ENCODE assay signal across 21 cellular contexts in genomic region chr6:149513915-149514314, GRCh38. TPM values are rescaled to one million over a fixed set of nuclear protein-coding genes. Genes with fewer than 3 reads are reported as not detected.
DNase-seq lines count a peak whose midpoint lies in the region; ATAC-seq and TF ChIP-seq lines count a peak whose summit lies in the region.
"Had no signal": no experiment of that assay in that cellular context is flagged by ENCODE, and none has a peak within 500 bp of the region (broad histone marks: within the 10 kb centered on the region; RNA-seq: fewer than 3 reads in every experiment).

No MANE protein-coding gene starts in this region.

- peaks cover 46% of the 10 kb centered on the region for H3K4me1 Mint-ChIP-seq in activated naive CD8-positive, alpha-beta T cell treated with anti-CD3 and anti-CD28 coated beads, Interleukin-2, amount 50 U/mL, for 24 hours
- H3K4me1 Mint-ChIP-seq in CD4-positive, alpha-beta T cell (ENCODE audit: low read depth), result peaks cover 37% of the 10 kb centered on the region
- H3K4me1 Mint-ChIP-seq: nephron had no signal

- intact Hi-C loops in dorsolateral prefrontal cortex (cut with DNase I) (loop anchor here (10.0 kb wide), 2 partner anchors 59 to 489 kb away; no protein-coding TSS in a partner anchor), esophagus squamous epithelium (cut with DNase I) (loop anchor here (10.0 kb wide), 1 partner anchor 79 kb away; no protein-coding TSS in a partner anchor)
- intact Hi-C loops in CD4-positive, alpha-beta T cell (cut with DNase I, micrococcal nuclease), result loop anchor here in 1 of 2 experiments (10.0 kb wide), 2 partner anchors 49 to 199 kb away; partner anchors contain the start of gene TAB2

- H3K36me3 Mint-ChIP-seq in activated naive CD8-positive, alpha-beta T cell treated with anti-CD3 and anti-CD28 coated beads, Interleukin-2, amount 50 U/mL, for 24 hours (ENCODE audit: low read depth), result peaks cover 45% of the 10 kb centered on the region
- H3K36me3 Mint-ChIP-seq in CD4-positive, alpha-beta T cell (ENCODE audit: low read depth), result peaks cover 77% of the 10 kb centered on the region

- no peak for ATAC-seq in activated naive CD8-positive, alpha-beta T cell treated with anti-CD3 and anti-CD28 coated beads, Interleukin-2, amount 50 U/mL, for 24 hours
- no peak for ATAC-seq in foreskin keratinocyte
- ATAC-seq in CD4-positive, alpha-beta T cell (ENCODE audit: poor library complexity), result no peak
- ATAC-seq: SK-N-SH treated with all-trans-retinoic acid at 6 μM for 48 hours had no signal

- no peak overlapping the region for H3K4me3 Mint-ChIP-seq in activated naive CD8-positive, alpha-beta T cell treated with anti-CD3 and anti-CD28 coated beads, Interleukin-2, amount 50 U/mL, for 24 hours
- H3K4me3 Mint-ChIP-seq in CD4-positive, alpha-beta T cell, result no peak overlapping the region
- H3K4me3 Mint-ChIP-seq: HFFc6, nephron had no signal

- no peaks in the 10 kb centered on the region for H3K9me3 Mint-ChIP-seq in activated naive CD8-positive, alpha-beta T cell treated with anti-CD3 and anti-CD28 coated beads, Interleukin-2, amount 50 U/mL, for 24 hours
- H3K9me3 Mint-ChIP-seq in CD4-positive, alpha-beta T cell, result no peaks in the 10 kb centered on the region
- H3K9me3 Mint-ChIP-seq: HFFc6, nephron had no signal

- no peak overlapping the region for H3K4me3 ChIP-seq in dorsolateral prefrontal cortex
- H3K4me3 ChIP-seq in esophagus squamous epithelium, result no peak overlapping the region
- H3K4me3 ChIP-seq: heart left ventricle, prostate gland had no signal

- CTCF ChIA-PET in CD4-positive, alpha-beta T cell (lab: Charles Lee), result interaction anchor here (0.6 to 1.4 kb wide), 2 partner anchors 16 to 19 kb away, joined by 3 read pairs; no protein-coding TSS in a partner anchor

- H3K9me3 ChIP-seq in esophagus squamous epithelium, result no peaks in the 10 kb centered on the region
- H3K9me3 ChIP-seq in CD4-positive, alpha-beta T cell (ENCODE audit: control insufficient read depth, low read length), result no peaks in the 10 kb centered on the region
- H3K9me3 ChIP-seq: BE2C, heart left ventricle, prostate gland had no signal

- POLR2A ChIA-PET in CD4-positive, alpha-beta T cell (lab: Charles Lee), result interaction anchor here (0.8 to 1.3 kb wide), 3 partner anchors 17 to 188 kb away, joined by 3 to 5 read pairs (median 3); no protein-coding TSS in a partner anchor

- H3K27me3 Mint-ChIP-seq in activated naive CD8-positive, alpha-beta T cell treated with anti-CD3 and anti-CD28 coated beads, Interleukin-2, amount 50 U/mL, for 24 hours, result no peaks in the 10 kb centered on the region
- no peaks in the 10 kb centered on the region for H3K27me3 Mint-ChIP-seq in CD4-positive, alpha-beta T cell

- TF ChIP-seq POLR2A in esophagus squamous epithelium (IDR thresholded peaks at IDR 0.05), result no peak

- TF ChIP-seq CTCF in foreskin keratinocyte (conservative IDR thresholded peaks at IDR 0.05), result no peak
- no peak for TF ChIP-seq CTCF in dorsolateral prefrontal cortex (IDR thresholded peaks at IDR 0.05 in 54 of 56, conservative IDR thresholded peaks at IDR 0.05 in 2 of 56; ENCODE audit: low read depth in 1 of 56, partially characterized antibody in 56 of 56)
- no peak for TF ChIP-seq CTCF in esophagus squamous epithelium (IDR thresholded peaks at IDR 0.05)
- no peak for TF ChIP-seq CTCF in CD4-positive, alpha-beta T cell (IDR thresholded peaks at IDR 0.05)

- peaks cover 0 to 92% (median 16%) of the 10 kb centered on the region in 3 donors for H3K36me3 ChIP-seq in esophagus squamous epithelium
- H3K36me3 ChIP-seq: prostate gland had no signal

- H3K27me3 ChIP-seq in foreskin keratinocyte (no peaks in the 10 kb centered on the region), dorsolateral prefrontal cortex (no peaks in the 10 kb centered on the region), esophagus squamous epithelium (no peaks in the 10 kb centered on the region)
- H3K27me3 ChIP-seq in CD4-positive, alpha-beta T cell (ENCODE audit: control insufficient read depth, insufficient read depth, low read length), result no peaks in the 10 kb centered on the region
- H3K27me3 ChIP-seq: BE2C, heart left ventricle had no signal

- peak overlapping the region; percentile 49 for H3K27ac Mint-ChIP-seq in activated naive CD8-positive, alpha-beta T cell treated with anti-CD3 and anti-CD28 coated beads, Interleukin-2, amount 50 U/mL, for 24 hours
- no peak overlapping the region for H3K27ac Mint-ChIP-seq in CD4-positive, alpha-beta T cell
- H3K27ac Mint-ChIP-seq: HFFc6, nephron had no signal

- 77 to 81% methylated on average over 5 of the region's 5 CpGs for WGBS in esophagus squamous epithelium, 2 donors

- no peaks in the 10 kb centered on the region for H3K4me1 ChIP-seq in foreskin keratinocyte
- peaks cover 0 to 7% (median 0%) of the 10 kb centered on the region in 3 donors for H3K4me1 ChIP-seq in esophagus squamous epithelium
- H3K4me1 ChIP-seq: BE2C, prostate gland had no signal

- H3K27ac ChIP-seq in foreskin keratinocyte, result no peak overlapping the region
- no peak overlapping the region for H3K27ac ChIP-seq in dorsolateral prefrontal cortex
- no peak overlapping the region for H3K27ac ChIP-seq in esophagus squamous epithelium
- no peak overlapping the region for H3K27ac ChIP-seq in CD4-positive, alpha-beta T cell (ENCODE audit: low read depth, low read length)
- H3K27ac ChIP-seq: heart left ventricle, prostate gland had no signal

- DNase-seq in CD1c-positive myeloid dendritic cell (ENCODE audit: extremely low spot score) (peak; percentile 90), HT1080 (ENCODE audit: low read depth) (peak; percentile 0), medulla oblongata (ENCODE audit: extremely low spot score) (peak; percentile 14), foreskin keratinocyte (no peak), dorsolateral prefrontal cortex (no peak), esophagus squamous epithelium (lab: John Stamatoyannopoulos, UW) (no peak)
- no peak for DNase-seq in activated naive CD8-positive, alpha-beta T cell treated with anti-CD3 and anti-CD28 coated beads, Interleukin-2, amount 50 U/mL, for 24 hours
- no peak for DNase-seq in CD4-positive, alpha-beta T cell
- DNase-seq: activated CD4-positive, alpha-beta T cell treated with anti-CD3 and anti-CD28 coated beads, Interleukin-2, amount 50 U/mL, for 1 hour; activated T-cell treated with anti-CD3 and anti-CD28 coated beads for 4 hours; BE2C; effector CD8-positive, alpha-beta T cell; GF-D8; heart left ventricle; HFFc6; Karpas-422; mammary epithelial cell; NCI-H748 treated with DMSO at 0.1 percent for 48 hours had no signal

RNA-seq across cellular contexts. Expression of gene ZC3H12D, which starts 29.1 kb away (rescaled TPM):
- 0.07 and 0.16 TPM in 2 replicates for total RNA-seq in HT1080 (2014; rRNA removed; shearing (Covaris generic))
- polyA plus RNA-seq in HT1080 (2015; cell fraction: cytosol; rRNA removed), result 0.02 TPM in 2 replicates
- polyA plus RNA-seq in HT1080 (2015; cell fraction: nucleus; rRNA removed), result 0.02 and 0.09 TPM in 2 replicates
- under 0.01 and 0.10 TPM in 2 replicates for total RNA-seq in foreskin keratinocyte
- polyA plus RNA-seq in foreskin keratinocyte, result 0.02 TPM in 1 of 2 replicates, not detected in the other
- total RNA-seq in dorsolateral prefrontal cortex, result 1 to 10 TPM in 100 of 120 experiments, under 1 TPM in 20; 0.28 to 4.6 (median 1.7) TPM
- 1 to 10 TPM in 1 of 4 donors, under 1 TPM in 3; 0.04 to 4.3 (median 0.87) TPM for total RNA-seq in esophagus squamous epithelium
- 10 to 100 TPM; 70.2 to 71.0 TPM for total RNA-seq in CD4-positive, alpha-beta T cell

RNA-seq across cellular contexts. Expression of gene PPIL4, which starts 31.9 kb away (rescaled TPM):
- total RNA-seq in HT1080 (2014; rRNA removed; shearing (Covaris generic)), result 15.1 and 16.9 TPM in 2 replicates
- 17.0 and 24.0 TPM in 2 replicates for polyA plus RNA-seq in HT1080 (2015; cell fraction: cytosol; rRNA removed)
- polyA plus RNA-seq in HT1080 (2015; cell fraction: nucleus; rRNA removed), result 30.1 and 32.7 TPM in 2 replicates
- total RNA-seq in foreskin keratinocyte, result 27.6 and 29.3 TPM in 2 replicates
- 11.0 and 13.8 TPM in 2 replicates for polyA plus RNA-seq in foreskin keratinocyte
- total RNA-seq in dorsolateral prefrontal cortex, result 10 to 100 TPM; 20.6 to 52.2 (median 37.6) TPM
- total RNA-seq in esophagus squamous epithelium, result 10 to 100 TPM in 3 of 4 donors, 1 to 10 TPM in 1; 9.4 to 25.2 (median 16.2) TPM
- total RNA-seq in CD4-positive, alpha-beta T cell, result 10 to 100 TPM; 51.8 to 53.5 TPM

RNA-seq across cellular contexts. Expression of gene GINM1, which starts 52.3 kb away (rescaled TPM):
- total RNA-seq in HT1080 (2014; rRNA removed; shearing (Covaris generic)), result 29.5 and 31.3 TPM in 2 replicates
- polyA plus RNA-seq in HT1080 (2015; cell fraction: cytosol; rRNA removed), result 47.2 and 50.6 TPM in 2 replicates
- polyA plus RNA-seq in HT1080 (2015; cell fraction: nucleus; rRNA removed), result 23.9 and 28.9 TPM in 2 replicates
- total RNA-seq in foreskin keratinocyte, result 33.5 and 34.1 TPM in 2 replicates
- 20.3 and 23.2 TPM in 2 replicates for polyA plus RNA-seq in foreskin keratinocyte
- 10 to 100 TPM; 24.7 to 50.8 (median 35.4) TPM for total RNA-seq in dorsolateral prefrontal cortex
- 10 to 100 TPM; 16.8 to 43.5 (median 28.2) TPM for total RNA-seq in esophagus squamous epithelium
- total RNA-seq in CD4-positive, alpha-beta T cell, result 10 to 100 TPM; 24.1 to 25.9 TPM

Comparison
In these comparisons a context has a peak if more than half of its experiments do, and no peak if none do; other contexts are left out.
1. DNase-seq: peak in CD1c-positive myeloid dendritic cell (single experiment), HT1080 (single experiment) and medulla oblongata (single experiment); none in activated naive CD8-positive, alpha-beta T cell treated with anti-CD3 and anti-CD28 coated beads, Interleukin-2, amount 50 U/mL, for 24 hours (single experiment), foreskin keratinocyte (0 of 2), dorsolateral prefrontal cortex (0 of 10), esophagus squamous epithelium (single experiment) and CD4-positive, alpha-beta T cell (0 of 10).
2. RNA of gene ZC3H12D, which starts 29.1 kb away (total RNA-seq): 70.2 to 71.0 TPM in CD4-positive, alpha-beta T cell; 0.28 to 4.6 TPM in dorsolateral prefrontal cortex, 0.04 to 4.3 TPM in esophagus squamous epithelium, 0.07 to 0.16 TPM in HT1080 and under 0.01 to 0.10 TPM in foreskin keratinocyte; every median in the first group is over 10 times any median in the second.